ENCODE assay signal across 31 cellular contexts in genomic region chr1:150479370-150479769, GRCh38. TPM values are rescaled to one million over a fixed set of nuclear protein-coding genes. Genes with fewer than 3 reads are reported as not detected.
"Had no signal": no experiment of that assay in that cellular context is flagged by ENCODE, and none has a peak within 500 bp of the region (broad histone marks: within the 10 kb centered on the region; RNA-seq: fewer than 3 reads in every experiment).

No MANE protein-coding gene starts in this region.

- H3K36me3 ChIP-seq: adrenal gland had no signal

- H3K27me3 ChIP-seq: adrenal gland had no signal

- H3K4me3 ChIP-seq: adrenal gland had no signal

- H3K9me3 ChIP-seq: adrenal gland had no signal

- H3K36me3 Mint-ChIP-seq: activated CD4-positive, alpha-beta memory T cell treated with anti-CD3 and anti-CD28 coated beads for 36 hours; activated naive CD4-positive, alpha-beta T cell treated with anti-CD3 and anti-CD28 coated beads, Interleukin-2, amount 50 U/mL, for 72 hours; brain had no signal

- H3K4me3 Mint-ChIP-seq: activated CD4-positive, alpha-beta memory T cell treated with anti-CD3 and anti-CD28 coated beads for 36 hours; activated CD4-positive, alpha-beta T cell treated with anti-CD3 and anti-CD28 coated beads, Interleukin-2, amount 10 ng/mL, durations not matched to agents 24 days and 14 days; activated naive CD4-positive, alpha-beta T cell treated with anti-CD3 and anti-CD28 coated beads for 36 hours; activated T-cell treated with anti-CD3 and anti-CD28 coated beads, Interleukin-2, amount 50 U/mL, for 4 hours; activated T-helper 1 cell treated with anti-CD3 and anti-CD28 coated beads, Interleukin-12 subunit alpha, Interleukin-12 subunit beta, Interleukin-2, Interleukin-4 antibody, amounts not matched to agents 30 ng/mL and 10 ng/mL and 1 ng/mL, durations not matched to agents 14 hours and 24 hours and 36 hours; brain; T-helper 1 cell treated with Interleukin-12 subunit alpha and Interleukin-12 subunit beta and Interleukin-4 antibody, amounts not matched to agents 30 μg/mL and 1 μg/mL, for 36 hours; T-helper 2 cell treated with Interferon-gamma antibody and Interleukin-4, amounts not matched to agents 5 μg/mL and 100 μg/mL, for 36 hours had no signal

- H3K27ac ChIP-seq: adrenal gland had no signal

- H3K27ac Mint-ChIP-seq: activated CD4-positive, alpha-beta memory T cell treated with anti-CD3 and anti-CD28 coated beads for 36 hours; activated CD4-positive, alpha-beta T cell treated with anti-CD3 and anti-CD28 coated beads, Interleukin-2, amount 10 ng/mL, durations not matched to agents 24 days and 14 days; activated naive CD4-positive, alpha-beta T cell treated with anti-CD3 and anti-CD28 coated beads for 36 hours; activated naive CD4-positive, alpha-beta T cell treated with anti-CD3 and anti-CD28 coated beads, Interleukin-2, amount 50 U/mL, for 72 hours; activated T-helper 1 cell treated with anti-CD3 and anti-CD28 coated beads, Interleukin-12 subunit alpha, Interleukin-12 subunit beta, Interleukin-2, Interleukin-4 antibody, amounts not matched to agents 30 ng/mL and 10 ng/mL and 1 ng/mL, durations not matched to agents 14 hours and 24 hours and 36 hours; T-helper 1 cell treated with Interleukin-12 subunit alpha and Interleukin-12 subunit beta and Interleukin-4 antibody, amounts not matched to agents 30 μg/mL and 1 μg/mL, for 36 hours; T-helper 2 cell treated with Interferon-gamma antibody and Interleukin-4, amounts not matched to agents 5 μg/mL and 100 μg/mL, for 36 hours had no signal

- DNase-seq: activated CD4-positive, alpha-beta memory T cell treated with anti-CD3 and anti-CD28 coated beads for 36 hours; activated CD4-positive, alpha-beta T cell treated with anti-CD3 and anti-CD28 coated beads, Interleukin-2, amount 10 ng/mL, durations not matched to agents 24 days and 14 days; activated CD8-positive, alpha-beta memory T cell treated with anti-CD3 and anti-CD28 coated beads, Interleukin-2, amount 50 U/mL, for 4 hours; activated gamma-delta T cell treated with Interleukin-2 at 50 U/mL for 16 hours; activated naive CD4-positive, alpha-beta T cell treated with anti-CD3 and anti-CD28 coated beads for 36 hours; activated T-cell treated with anti-CD3 and anti-CD28 coated beads for 4 hours; activated T-cell treated with anti-CD3 and anti-CD28 coated beads, Interleukin-2, amount 50 U/mL, for 4 hours; adrenal gland; anterior cingulate cortex; caudate nucleus; cerebellar nuclear complex; Karpas-422; KBM-7; NCI-H1105; NCI-H1417 treated with DMSO at 0.1 percent for 48 hours; NCI-H187 treated with DMSO at 0.1 percent for 48 hours; NCI-H2081; NCI-H226; NCI-H446 treated with DMSO at 0.1 percent for 48 hours; NCI-H524; NCI-H69; NK-92 treated with Interleukin-12 subunit alpha and Interleukin-12 subunit beta, amount 100 ng/mL, for 24 hours; PC-3; Right ventricle myocardium superior had no signal

- ATAC-seq: activated naive CD4-positive, alpha-beta T cell treated with anti-CD3 and anti-CD28 coated beads, Interleukin-2, amount 50 U/mL, for 72 hours; activated T-cell treated with anti-CD3 and anti-CD28 coated beads, Interleukin-2, amount 50 U/mL, for 4 hours; PC-3 had no signal

- H3K9me3 Mint-ChIP-seq: activated CD4-positive, alpha-beta memory T cell treated with anti-CD3 and anti-CD28 coated beads for 36 hours; activated CD4-positive, alpha-beta T cell treated with anti-CD3 and anti-CD28 coated beads, Interleukin-2, amount 10 ng/mL, durations not matched to agents 24 days and 14 days; activated naive CD4-positive, alpha-beta T cell treated with anti-CD3 and anti-CD28 coated beads for 36 hours; activated naive CD4-positive, alpha-beta T cell treated with anti-CD3 and anti-CD28 coated beads, Interleukin-2, amount 50 U/mL, for 72 hours; activated T-cell treated with anti-CD3 and anti-CD28 coated beads, Interleukin-2, amount 50 U/mL, for 4 hours; activated T-helper 1 cell treated with anti-CD3 and anti-CD28 coated beads, Interleukin-12 subunit alpha, Interleukin-12 subunit beta, Interleukin-2, Interleukin-4 antibody, amounts not matched to agents 30 ng/mL and 10 ng/mL and 1 ng/mL, durations not matched to agents 14 hours and 24 hours and 36 hours; T-helper 1 cell treated with Interleukin-12 subunit alpha and Interleukin-12 subunit beta and Interleukin-4 antibody, amounts not matched to agents 30 μg/mL and 1 μg/mL, for 36 hours; T-helper 2 cell treated with Interferon-gamma antibody and Interleukin-4, amounts not matched to agents 5 μg/mL and 100 μg/mL, for 36 hours had no signal

- H3K27me3 Mint-ChIP-seq: activated CD4-positive, alpha-beta memory T cell treated with anti-CD3 and anti-CD28 coated beads for 36 hours had no signal

RNA-seq across cellular contexts. Expression of gene FALEC, which starts 36.2 kb away (rescaled TPM):
- total RNA-seq: activated CD4-positive, alpha-beta memory T cell treated with anti-CD3 and anti-CD28 coated beads for 36 hours; activated CD4-positive, alpha-beta T cell treated with anti-CD3 and anti-CD28 coated beads, Interleukin-2, amount 10 ng/mL, durations not matched to agents 24 days and 14 days; activated naive CD4-positive, alpha-beta T cell treated with anti-CD3 and anti-CD28 coated beads for 36 hours; activated T-helper 1 cell treated with anti-CD3 and anti-CD28 coated beads, Interleukin-12 subunit alpha, Interleukin-12 subunit beta, Interleukin-2, Interleukin-4 antibody, amounts not matched to agents 30 ng/mL and 10 ng/mL and 1 ng/mL, durations not matched to agents 14 hours and 24 hours and 36 hours; bronchial epithelial cell; MCF 10A; Right ventricle myocardium superior had no signal
